In the genomic region with DNA sequence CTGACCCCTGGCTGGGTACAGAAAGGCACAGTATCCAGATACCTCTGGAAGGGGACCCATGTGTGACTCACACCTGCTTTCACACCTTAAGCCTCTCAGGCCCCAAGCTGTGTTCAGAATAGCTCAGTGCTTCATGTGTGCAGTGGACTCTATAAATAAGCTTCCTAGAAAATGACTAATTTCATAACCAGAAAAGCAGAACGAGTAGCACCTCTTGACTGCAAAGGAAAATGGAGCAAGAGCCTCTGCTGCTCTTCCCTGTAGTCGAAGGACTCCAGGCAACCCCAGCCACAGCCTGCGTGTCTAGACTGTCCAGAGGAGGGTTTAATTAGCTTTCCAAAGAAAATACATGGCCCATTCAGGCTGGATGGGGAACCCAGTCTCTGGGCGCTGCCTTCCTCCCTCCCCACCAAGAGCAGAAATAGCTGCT, we compare ENCODE assay signal across 10 cellular contexts. TPM values are rescaled to one million over a fixed set of nuclear protein-coding genes. Genes with fewer than 3 reads are reported as not detected.
A peak's percentile ranks its signal among the peaks of the same experiment; 100 is the strongest.
DNase-seq lines count a peak whose midpoint lies in the region; ATAC-seq and TF ChIP-seq lines count a peak whose summit lies in the region.
"Had no signal": no experiment of that assay in that cellular context is flagged by ENCODE, and none has a peak within 500 bp of the region (broad histone marks: within the 10 kb centered on the region; RNA-seq: fewer than 3 reads in every experiment).

No MANE protein-coding gene starts in this region.

- peaks cover 16% of the 10 kb centered on the region for H3K4me1 Mint-ChIP-seq in CD14-positive monocyte

- H3K4me1 ChIP-seq in upper lobe of right lung (no peaks in the 10 kb centered on the region), colonic mucosa (no peaks in the 10 kb centered on the region)

- peaks cover 0 to 2% (median 0%) of the 10 kb centered on the region in 7 donors for H3K9me3 Mint-ChIP-seq in CD14-positive monocyte

- intact Hi-C loops in left ventricle myocardium superior (cut with micrococcal nuclease): no loop called here
- intact Hi-C loops in Right ventricle myocardium inferior (cut with DNase I): no loop called here
- intact Hi-C loops in upper lobe of right lung (cut with DNase I): no loop called here
- intact Hi-C loops in CD14-positive monocyte (cut with micrococcal nuclease): no loop called here
- intact Hi-C loops in colonic mucosa (cut with DNase I): loop anchor here (5.0 kb wide), 1 partner anchor 49 kb away; no protein-coding TSS in a partner anchor

- H3K27ac Mint-ChIP-seq in CD14-positive monocyte: no peak overlapping the region
- H3K27ac Mint-ChIP-seq: memory B cell had no signal

- H3K36me3 ChIP-seq in upper lobe of right lung (no peaks in the 10 kb centered on the region), colonic mucosa (no peaks in the 10 kb centered on the region)
- H3K36me3 ChIP-seq: BLaER1 treated with 17β-estradiol and CSF1 and Interleukin-3, amounts not matched to agents 10 nM and 100 nM had no signal

- no peaks in the 10 kb centered on the region for H3K36me3 Mint-ChIP-seq in CD14-positive monocyte
- H3K36me3 Mint-ChIP-seq: memory B cell had no signal

- ATAC-seq in left ventricle myocardium superior (peak; percentile 64), Right ventricle myocardium inferior (no peak), HG02870 (IDR thresholded peaks at IDR 0.05; ENCODE audit: unreplicated experiment) (peak; percentile 94), upper lobe of right lung (peak; percentile 57)

- H3K9ac ChIP-seq in colonic mucosa (ENCODE audit: low read depth in 2 of 2, low read length in 2 of 2): no peak overlapping the region
- H3K9ac ChIP-seq: BLaER1 treated with 17β-estradiol and CSF1 and Interleukin-3, amounts not matched to agents 10 nM and 100 nM had no signal

- H3K27me3 Mint-ChIP-seq in CD14-positive monocyte (ENCODE audit: low read depth in 3 of 3): peaks cover 2 to 6% (median 4%) of the 10 kb centered on the region in 3 donors

- H3K27me3 ChIP-seq in upper lobe of right lung (peaks cover 5% of the 10 kb centered on the region), colonic mucosa (no peaks in the 10 kb centered on the region)
- H3K27me3 ChIP-seq: BLaER1 treated with 17β-estradiol and CSF1 and Interleukin-3, amounts not matched to agents 10 nM and 100 nM had no signal

- no peaks in the 10 kb centered on the region for H3K9me3 ChIP-seq in upper lobe of right lung
- no peaks in the 10 kb centered on the region for H3K9me3 ChIP-seq in colonic mucosa
- H3K9me3 ChIP-seq: BLaER1 treated with 17β-estradiol and CSF1 and Interleukin-3, amounts not matched to agents 10 nM and 100 nM had no signal

- H3K4me3 Mint-ChIP-seq in CD14-positive monocyte: no peak overlapping the region
- H3K4me3 Mint-ChIP-seq: memory B cell had no signal

- H3K4me3 ChIP-seq in upper lobe of right lung: no peak overlapping the region
- H3K4me3 ChIP-seq in colonic mucosa: no peak overlapping the region
- H3K4me3 ChIP-seq: BLaER1 treated with 17β-estradiol and CSF1 and Interleukin-3, amounts not matched to agents 10 nM and 100 nM had no signal

- H3K27ac ChIP-seq in upper lobe of right lung (no peak overlapping the region), colonic mucosa (no peak overlapping the region)

- TF ChIP-seq CTCF in upper lobe of right lung (IDR thresholded peaks at IDR 0.05) (no peak), CD14-positive monocyte (IDR thresholded peaks at IDR 0.05) (no peak), colonic mucosa (IDR thresholded peaks at IDR 0.05) (no peak)

- DNase-seq in left ventricle myocardium superior (no peak), Right ventricle myocardium inferior (ENCODE audit: missing footprints) (no peak), NOMO-1 treated with DMSO at 0.1 percent for 48 hours (lab: John Stamatoyannopoulos, UW; ENCODE audit: unreplicated experiment) (peak; percentile 83), upper lobe of right lung (no peak), CD14-positive monocyte (ENCODE audit: low spot score) (no peak), colonic mucosa (no peak)
- DNase-seq in activated CD8-positive, alpha-beta memory T cell treated with anti-CD3 and anti-CD28 coated beads for 24 hours: no peak

RNA-seq across cellular contexts. Expression of gene PTPN5, which starts 23.1 kb away (rescaled TPM):
- total RNA-seq in left ventricle myocardium superior: 1.2 TPM
- total RNA-seq in Right ventricle myocardium inferior: 0.27 TPM
- 0.81 TPM for total RNA-seq in upper lobe of right lung
- polyA plus RNA-seq in CD14-positive monocyte: not detected
- under 1 TPM in 1 of 2 donors, not detected in 1; 0.19 TPM for total RNA-seq in colonic mucosa

RNA-seq across cellular contexts. Expression of gene IGSF22, which starts 42.5 kb away (rescaled TPM):
- total RNA-seq in left ventricle myocardium superior: 0.94 TPM
- total RNA-seq in Right ventricle myocardium inferior: 1.4 TPM
- total RNA-seq in upper lobe of right lung: 1.2 TPM
- not detected for polyA plus RNA-seq in CD14-positive monocyte
- 1 to 10 TPM in 1 of 2 donors, under 1 TPM in 1; 0.42 to 1.3 TPM for total RNA-seq in colonic mucosa
